Comparison of ENCODE assay signal across 8 cellular contexts in the genomic region with DNA sequence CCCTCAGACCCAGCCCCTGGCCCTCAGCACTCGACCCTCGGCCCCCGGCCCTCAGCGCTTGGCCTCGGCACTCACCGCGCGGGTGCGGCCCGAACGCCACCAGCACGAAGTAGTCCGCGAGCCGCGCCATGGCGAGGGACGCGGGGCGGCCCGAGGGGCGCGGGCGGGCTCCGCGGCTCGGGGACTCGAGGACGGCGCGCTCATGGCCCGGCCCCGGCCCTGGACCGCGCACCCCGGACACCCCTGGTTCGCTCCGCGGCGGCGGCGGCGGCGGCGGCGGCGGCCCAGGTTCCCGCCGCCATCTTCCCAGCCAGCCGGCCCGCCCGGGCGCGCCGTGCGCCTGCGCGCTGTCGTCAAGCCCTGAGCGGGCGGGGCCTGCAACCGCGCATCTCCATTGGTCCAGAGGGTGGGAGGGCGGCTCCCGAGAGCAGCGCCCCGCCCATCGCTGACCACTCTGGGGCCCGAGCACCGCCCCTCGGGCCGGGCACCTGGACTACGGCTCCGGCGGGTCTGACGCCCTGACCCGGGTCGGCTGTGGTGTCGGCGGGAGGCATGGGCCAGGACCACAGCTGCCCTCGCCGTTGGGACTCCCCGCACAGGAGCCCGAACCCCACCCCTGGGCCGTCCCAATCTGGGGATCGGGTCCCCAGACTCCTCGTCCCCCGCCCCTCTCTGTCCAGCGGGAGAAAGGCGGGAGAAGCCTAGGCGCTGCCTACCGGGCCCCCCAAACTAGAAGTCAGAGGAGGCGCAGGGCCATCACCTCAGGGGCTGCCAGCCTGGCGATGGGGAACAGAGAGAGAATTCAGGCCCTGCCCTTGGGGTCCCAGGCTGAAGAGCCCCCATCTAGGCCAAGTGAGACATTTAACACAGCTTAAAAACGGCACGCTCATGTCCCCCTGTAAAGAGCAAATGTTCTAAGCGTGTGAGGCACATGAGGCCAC. TPM values are rescaled to one million over a fixed set of nuclear protein-coding genes. Genes with fewer than 3 reads are reported as not detected.
DNase-seq lines count a peak whose midpoint lies in the region; ATAC-seq, FAIRE-seq and TF ChIP-seq lines count a peak whose summit lies in the region.

Gene SBF1, minus strand, starts transcription at position 325 of the 941 bp plus-strand sequence. Its CDS starts 195 bp downstream, at position 130.

- peak within 1 kb of the TSS; percentile 78 for H3K9ac ChIP-seq in keratinocyte (ENCODE audit: control insufficient read depth, extremely low read depth, insufficient read depth, low read length)

- POLR2A ChIA-PET in A549 (lab: Yijun Ruan, JAX): no interaction called here

- TF ChIP-seq RAD21 in A549 (conservative IDR thresholded peaks at IDR 0.05 in 1 of 2, IDR thresholded peaks at IDR 0.05 in 1 of 2): no peak

- no peak for FAIRE-seq in A549 (lab: Jason Lieb, UNC)
- no peak for FAIRE-seq in keratinocyte (lab: Jason Lieb, UNC)

- dilution Hi-C loops in keratinocyte (cut with MboI; ENCODE audit: extremely low pct_ligation_motif_present, low sequenced_read_pairs): no loop called here

- no peak for TF ChIP-seq CTCF in A549 (IDR thresholded peaks at IDR 0.05)
- TF ChIP-seq CTCF in keratinocyte (optimal IDR thresholded peaks at IDR 0.05 in 1 of 3, IDR thresholded peaks at IDR 0.05 in 1 of 3, conservative IDR thresholded peaks at IDR 0.05 in 1 of 3; ENCODE audit: extremely low read depth in 1 of 3, insufficient read depth in 2 of 3, low read length in 3 of 3): no peak

- ATAC-seq in A549 (peak; percentile 84 to 94), GM18861 (IDR thresholded peaks at IDR 0.05; ENCODE audit: unreplicated experiment) (peak; percentile 49), HG03108 (IDR thresholded peaks at IDR 0.05; ENCODE audit: unreplicated experiment) (peak; percentile 78)

- 22% methylated on average over 7 of the region's 97 CpGs for WGBS in A549 (ENCODE audit: missing lambda C conversion rate)

- TF ChIP-seq POLR2A in A549 (IDR thresholded peaks at IDR 0.05; ENCODE audit: low read length): peak; percentile 69

- peak within 1 kb of the TSS; percentile 65 for H2AFZ ChIP-seq in keratinocyte (ENCODE audit: control insufficient read depth, low read length)

- peaks cover 15% of the 10 kb centered on the region; the same call in 1 of the 3 replicates for H3K4me1 ChIP-seq in A549
- peaks cover 53% of the 10 kb centered on the region for H3K4me1 ChIP-seq in keratinocyte (ENCODE audit: control insufficient read depth, extremely low read depth, insufficient read depth, low read length)

- peak within 1 kb of the TSS; percentile 76 for H3K4me3 ChIP-seq in A549
- H3K4me3 ChIP-seq in keratinocyte (ENCODE audit: control insufficient read depth in 2 of 3, extremely low read depth in 1 of 3, insufficient read depth in 2 of 3, low read depth in 1 of 3, low read length in 3 of 3): peak within 1 kb of the TSS; percentile 62 to 85 (median 80)

- H3K79me2 ChIP-seq in keratinocyte (ENCODE audit: control insufficient read depth, insufficient read depth, low read length): peaks cover 45% of the 10 kb centered on the region

- peaks cover 4% of the 10 kb centered on the region for H3K27me3 ChIP-seq in keratinocyte (ENCODE audit: control insufficient read depth, extremely low read depth, insufficient read depth, low read length)

- H3K9me3 ChIP-seq in A549: no peaks in the 10 kb centered on the region
- H3K9me3 ChIP-seq in keratinocyte (ENCODE audit: control insufficient read depth, low read depth, low read length): no peaks in the 10 kb centered on the region

- H3K36me3 ChIP-seq in keratinocyte (ENCODE audit: control insufficient read depth in 2 of 2, extremely low read depth in 1 of 2, insufficient read depth in 2 of 2, low read length in 2 of 2): peaks cover 1 to 16% of the 10 kb centered on the region in 2 experiments

- H3K27ac ChIP-seq in A549 (peak within 1 kb of the TSS; percentile 86 to 96), keratinocyte (ENCODE audit: control insufficient read depth, insufficient read depth, low read length) (peak within 1 kb of the TSS; percentile 49)

- peaks cover 12% of the 10 kb centered on the region for H3K9me1 ChIP-seq in keratinocyte (ENCODE audit: control insufficient read depth, extremely low read depth, insufficient read depth, low read length)

- peak; percentile 82 to 86 for DNase-seq in A549 (ENCODE audit: low read depth in 1 of 2, low spot score in 1 of 2)
- peak; percentile 55 for DNase-seq in NCI-H446 treated with DMSO at 0.1 percent for 48 hours (lab: John Stamatoyannopoulos, UW)
- peak; percentile 82 to 85 for DNase-seq in activated CD4-positive, alpha-beta T cell treated with anti-CD3 and anti-CD28 coated beads for 24 hours (ENCODE audit: low read depth in 2 of 2)
- DNase-seq in cerebellum (ENCODE audit: low spot score): peak; percentile 100
- peak; percentile 35 for DNase-seq in keratinocyte (ENCODE audit: low read depth, low spot score)
- peak; percentile 87 for DNase-seq in stimulated activated CD4-positive, alpha-beta T cell treated with anti-CD3 and anti-CD28 coated beads, Interleukin-12 subunit alpha, Interleukin-12 subunit beta, amount 100 ng/mL, for 4 hours

- peak within 1 kb of the TSS; percentile 90 for H3K4me2 ChIP-seq in A549
- peak within 1 kb of the TSS; percentile 96 for H3K4me2 ChIP-seq in keratinocyte (ENCODE audit: control insufficient read depth, extremely low read depth, insufficient read depth, low read depth, low read length)

- H4K20me1 ChIP-seq in keratinocyte (ENCODE audit: control insufficient read depth, extremely low read depth, insufficient read depth, low read length): peaks cover 34% of the 10 kb centered on the region

- CTCF ChIA-PET in A549 (lab: Yijun Ruan, JAX): no interaction called here

- no peak for TF ChIP-seq EP300 in A549 (IDR thresholded peaks at IDR 0.05)

TF ChIP-seq in A549, 52 proteins besides CTCF, POLR2A, EP300 and RAD21:
- TF ChIP-seq, protein P1, sequence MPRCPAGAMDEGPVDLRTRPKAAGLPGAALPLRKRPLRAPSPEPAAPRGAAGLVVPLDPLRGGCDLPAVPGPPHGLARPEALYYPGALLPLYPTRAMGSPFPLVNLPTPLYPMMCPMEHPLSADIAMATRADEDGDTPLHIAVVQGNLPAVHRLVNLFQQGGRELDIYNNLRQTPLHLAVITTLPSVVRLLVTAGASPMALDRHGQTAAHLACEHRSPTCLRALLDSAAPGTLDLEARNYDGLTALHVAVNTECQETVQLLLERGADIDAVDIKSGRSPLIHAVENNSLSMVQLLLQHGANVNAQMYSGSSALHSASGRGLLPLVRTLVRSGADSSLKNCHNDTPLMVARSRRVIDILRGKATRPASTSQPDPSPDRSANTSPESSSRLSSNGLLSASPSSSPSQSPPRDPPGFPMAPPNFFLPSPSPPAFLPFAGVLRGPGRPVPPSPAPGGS (IDR thresholded peaks at IDR 0.05): 0 out of 3 replicates have a peak, but pooled peaks have one; percentile 46
- TF ChIP-seq PHF8 (IDR thresholded peaks at IDR 0.05; ENCODE audit: borderline replicate concordance, low read depth) (no peak), EHF (CRISPR knock-in tag; IDR thresholded peaks at IDR 0.05) (no peak), JUN (IDR thresholded peaks at IDR 0.05) (peak in 1 of 2 experiments; percentile 40; a peak in 1 of 5 replicates)

RNA-seq across cellular contexts. Expression of gene SBF1, which starts in this region (rescaled TPM):
- polyA plus RNA-seq in A549 (2011; rRNA removed): 9.6 and 12.7 TPM in 2 replicates
- 17.0 and 26.7 TPM in 2 replicates for polyA plus RNA-seq in A549 (2012; cell fraction: cytosol; rRNA removed)
- polyA plus RNA-seq in A549 (2012; cell fraction: nucleus; rRNA removed): 54.9 and 78.2 TPM in 2 replicates
- 19.5 to 23.0 TPM (median 20.9 TPM) in 3 replicates for polyA plus RNA-seq in A549 (2017; fragmentation: RNase III; extraction: RNeasy Plus Mini Kit Qiagen cat#74134 plus additional on column Dnase treatment)
- polyA minus RNA-seq in A549 (2011; rRNA and poly(A)+ RNA removed): 18.6 and 29.0 TPM in 2 replicates
- 71.0 TPM for total RNA-seq in cerebellum
- polyA plus RNA-seq in keratinocyte: 16.2 to 34.4 TPM (median 25.8 TPM) in 3 replicates
- polyA plus RNA-seq in keratinocyte (2011; ENCODE audit: low read depth): 29.5 TPM
- polyA plus RNA-seq in keratinocyte (2011; cell fraction: cytosol; rRNA removed): 13.8 and 31.0 TPM in 2 replicates
- polyA plus RNA-seq in keratinocyte (2011; cell fraction: nucleus; rRNA removed): 54.5 and 72.8 TPM in 2 replicates
- 41.6 and 46.7 TPM in 2 replicates for polyA plus RNA-seq in keratinocyte (2012; ENCODE audit: low replicate concordance)
- polyA minus RNA-seq in keratinocyte: 55.4 to 126 TPM (median 62.6 TPM) in 3 replicates
- polyA minus RNA-seq in keratinocyte (2011; cell fraction: cytosol; rRNA and poly(A)+ RNA removed): 106 TPM
- 65.5 and 70.3 TPM in 2 replicates for polyA minus RNA-seq in keratinocyte (2011; cell fraction: nucleus; rRNA and poly(A)+ RNA removed)

Comparison
In these comparisons a context has a peak if more than half of its experiments do, and no peak if none do; other contexts are left out.
1. Peak in every context shown above with its lines: DNase-seq, ATAC-seq, H3K4me3 ChIP-seq and H3K27ac ChIP-seq.
2. DNase-seq: peak in every context shown above with its lines; median percentile 100 in cerebellum; 87 in stimulated activated CD4-positive, alpha-beta T cell treated with anti-CD3 and anti-CD28 coated beads, Interleukin-12 subunit alpha, Interleukin-12 subunit beta, amount 100 ng/mL, for 4 hours; 84 in A549; 84 in activated CD4-positive, alpha-beta T cell treated with anti-CD3 and anti-CD28 coated beads for 24 hours; 55 in NCI-H446 treated with DMSO at 0.1 percent for 48 hours; 35 in keratinocyte.